16 cellular contexts compared by ENCODE assay signal in the genomic region with DNA sequence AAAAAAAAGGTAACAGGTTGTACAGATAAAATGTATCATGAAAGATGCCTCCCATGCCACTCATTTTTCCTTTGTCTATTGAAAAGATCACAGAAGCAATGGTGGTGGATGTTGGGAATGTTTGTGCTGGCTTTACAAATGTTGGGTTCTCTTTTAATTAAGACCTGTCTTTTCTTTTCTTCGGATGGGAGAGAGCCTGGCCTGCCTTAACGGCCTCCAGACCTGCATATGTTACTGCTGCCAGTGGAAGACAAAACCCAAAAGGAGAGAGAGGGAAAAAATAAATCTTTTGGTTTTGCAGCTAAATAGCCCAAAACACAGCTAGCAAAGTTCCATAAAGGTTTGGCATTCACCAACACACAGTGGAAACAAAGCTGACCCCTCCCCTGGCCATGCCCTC. TPM values are rescaled to one million over a fixed set of nuclear protein-coding genes. Genes with fewer than 3 reads are reported as not detected.
DNase-seq lines count a peak whose midpoint lies in the region; ATAC-seq, FAIRE-seq and TF ChIP-seq lines count a peak whose summit lies in the region.
"Had no signal": no experiment of that assay in that cellular context is flagged by ENCODE, and none has a peak within 500 bp of the region (broad histone marks: within the 10 kb centered on the region; RNA-seq: fewer than 3 reads in every experiment).

No MANE protein-coding gene starts in this region.

- no peak overlapping the region for H3K27ac ChIP-seq in GM23338 (ENCODE audit: low read depth)
- no peak overlapping the region for H3K27ac ChIP-seq in H1 (ENCODE audit: low read depth, low read length)
- peak overlapping the region; percentile 80 for H3K27ac ChIP-seq in neural progenitor cell
- H3K27ac ChIP-seq: A549, C4-2B, HL-60 had no signal

- H2BK5ac ChIP-seq in H1 (ENCODE audit: low read depth, low read length), result peak overlapping the region; percentile 28; the same call in 1 of the 2 replicates

- H3F3A ChIP-seq in GM23338 (replicated peaks; ENCODE audit: low read depth) (no peaks in the 10 kb centered on the region; the same call in 1 of the 2 replicates), neural progenitor cell (ENCODE audit: low read depth) (peaks cover 46% of the 10 kb centered on the region)

- H3K27me3 ChIP-seq in GM23338 (ENCODE audit: insufficient read depth), result no peaks in the 10 kb centered on the region
- no peaks in the 10 kb centered on the region for H3K27me3 ChIP-seq in H1 (replicated peaks in 1 of 4; ENCODE audit: control insufficient read depth in 3 of 4, extremely low read depth in 1 of 4, insufficient read depth in 3 of 4, low read length in 3 of 4)
- H3K27me3 ChIP-seq in neural progenitor cell, result no peaks in the 10 kb centered on the region
- H3K27me3 ChIP-seq: BE2C had no signal

- H3K4me1 ChIP-seq in GM23338 (ENCODE audit: insufficient read depth) (peaks cover 24% of the 10 kb centered on the region), H1 (replicated peaks in 1 of 4; ENCODE audit: control insufficient read depth in 3 of 4, insufficient read depth in 4 of 4, low read length in 3 of 4) (peaks cover 2 to 11% (median 10%) of the 10 kb centered on the region in 4 experiments; a peak in 3 of 7 replicates), neural progenitor cell (peaks cover 35% of the 10 kb centered on the region)
- H3K4me1 ChIP-seq: A549 had no signal

- POLR2A ChIA-PET in H1 (lab: Charles Lee; ENCODE audit: partially characterized antibody), result interaction anchor here (6.0 kb wide), 1 partner anchor 11 kb away, joined by 46 read pairs; no protein-coding TSS in a partner anchor

- H4K20me1 ChIP-seq in GM23338 (replicated peaks; ENCODE audit: insufficient read depth) (no peaks in the 10 kb centered on the region), H1 (replicated peaks in 1 of 2; ENCODE audit: control insufficient read depth in 1 of 2, insufficient read depth in 2 of 2, low read length in 2 of 2) (no peaks in the 10 kb centered on the region), neural progenitor cell (ENCODE audit: low read depth) (no peaks in the 10 kb centered on the region)

- H3K36me3 Mint-ChIP-seq in GM23338 (ENCODE audit: low read depth) (no peaks in the 10 kb centered on the region), neural progenitor cell (no peaks in the 10 kb centered on the region)
- H3K36me3 Mint-ChIP-seq: CD4-positive, alpha-beta memory T cell had no signal

- in situ Hi-C loops in G401 (cut with HindIII; ENCODE audit: low sequenced_read_pairs), result no loop called here

- no peak overlapping the region for H2BK12ac ChIP-seq in H1 (ENCODE audit: low read depth, low read length)

- H3K9me3 ChIP-seq in H1 (ENCODE audit: insufficient read depth in 2 of 2, low read depth in 1 of 2, low read length in 1 of 2) (no peaks in the 10 kb centered on the region), neural progenitor cell (ENCODE audit: low read depth) (no peaks in the 10 kb centered on the region)
- H3K9me3 ChIP-seq: A549, BE2C had no signal

- H2AK5ac ChIP-seq in H1 (ENCODE audit: low read depth, low read length), result no peak overlapping the region

- H3K4ac ChIP-seq in H1 (replicated peaks; ENCODE audit: insufficient read length, low read depth, low read length), result no peak overlapping the region

- no peak overlapping the region; the same call in 1 of the 2 replicates for H2BK20ac ChIP-seq in H1 (ENCODE audit: low read length)

- H3K79me2 ChIP-seq in GM23338 (replicated peaks; ENCODE audit: insufficient read depth), result no peaks in the 10 kb centered on the region
- no peaks in the 10 kb centered on the region for H3K79me2 ChIP-seq in H1 (ENCODE audit: control insufficient read depth in 1 of 2, insufficient read depth in 2 of 2, low read length in 2 of 2)
- H3K79me2 ChIP-seq in neural progenitor cell (ENCODE audit: low read depth), result peaks cover 5% of the 10 kb centered on the region

- no peak overlapping the region for H4K8ac ChIP-seq in H1 (ENCODE audit: extremely low read depth, insufficient read depth, low read length)

- WGBS in H1 (ENCODE audit: extremely low coverage in 1 of 2, insufficient coverage in 1 of 2, insufficient read length in 1 of 2, insufficient replicate concordance in 2 of 2, low coverage in 1 of 2, low lambda C conversion rate in 2 of 2, missing lambda C conversion rate in 1 of 2), 2 experiments, result 93% methylated on average over 2 of the region's 2 CpGs; no CpG with 5 or more reads in 1 of the 2 experiments

- TF ChIP-seq RAD21 in H1 (IDR thresholded peaks at IDR 0.05 in 1 of 2, conservative IDR thresholded peaks at IDR 0.05 in 1 of 2; ENCODE audit: low read depth in 2 of 2, low read length in 2 of 2), result no peak

- no peaks in the 10 kb centered on the region; the same call in 1 of the 2 replicates for H3K23me2 ChIP-seq in H1 (ENCODE audit: low read depth, low read length)

- H2AFZ ChIP-seq in GM23338 (no peak overlapping the region), H1 (ENCODE audit: low read length) (no peak overlapping the region), neural progenitor cell (replicated peaks) (no peak overlapping the region)

- H3K4me3 ChIP-seq in GM23338 (no peak overlapping the region), H1 (ENCODE audit: extremely low read depth in 1 of 4, insufficient read depth in 2 of 4, low read depth in 3 of 4, low read length in 4 of 4) (no peak overlapping the region), neural progenitor cell (no peak overlapping the region)
- H3K4me3 ChIP-seq: A549, K562 had no signal

- no peak overlapping the region for H3K9ac ChIP-seq in H1 (replicated peaks in 1 of 4; ENCODE audit: extremely low read depth in 1 of 4, low read depth in 3 of 4, low read length in 3 of 4)
- no peak overlapping the region for H3K9ac ChIP-seq in neural progenitor cell

- H2BK15ac ChIP-seq in H1 (ENCODE audit: low read length), result no peak overlapping the region

- H3K56ac ChIP-seq in H1 (replicated peaks; ENCODE audit: insufficient read length, low read depth, low read length), result no peak overlapping the region

- H3K27me3 Mint-ChIP-seq in GM23338 (ENCODE audit: insufficient read depth, low read depth, poor library complexity) (peaks cover 8% of the 10 kb centered on the region), neural progenitor cell (ENCODE audit: insufficient read depth, low read depth) (peaks cover 5% of the 10 kb centered on the region)

- no peak overlapping the region for H3K14ac ChIP-seq in H1 (ENCODE audit: insufficient read length)

- H4K91ac ChIP-seq in H1 (replicated peaks; ENCODE audit: insufficient read length, low read length), result no peak overlapping the region

- H3K27ac Mint-ChIP-seq in GM23338, result no peak overlapping the region; the same call in 1 of the 2 replicates
- peak overlapping the region; percentile 77 for H3K27ac Mint-ChIP-seq in neural progenitor cell
- H3K27ac Mint-ChIP-seq: CD4-positive, alpha-beta memory T cell had no signal

- H2BK120ac ChIP-seq in H1 (replicated peaks; ENCODE audit: low read depth, low read length), result no peak overlapping the region

- ATAC-seq in GM23338 (no peak), HG02759 (IDR thresholded peaks at IDR 0.05; ENCODE audit: unreplicated experiment) (no peak)
- ATAC-seq: A549, K562 had no signal

- H3K4me3 Mint-ChIP-seq in GM23338 (no peak overlapping the region), neural progenitor cell (peak overlapping the region; percentile 33)
- H3K4me3 Mint-ChIP-seq: CD4-positive, alpha-beta memory T cell; H9 had no signal

- peaks cover 4% of the 10 kb centered on the region; the same call in 1 of the 2 replicates for H3K79me1 ChIP-seq in H1 (ENCODE audit: low read depth, low read length)

- H3K23ac ChIP-seq in H1 (ENCODE audit: insufficient read length), result no peak overlapping the region

- H3K4me1 Mint-ChIP-seq in GM23338, result peaks cover 37% of the 10 kb centered on the region
- H3K4me1 Mint-ChIP-seq in neural progenitor cell, result peaks cover 41% of the 10 kb centered on the region
- H3K4me1 Mint-ChIP-seq: CD4-positive, alpha-beta memory T cell had no signal

- no peak overlapping the region for H4K5ac ChIP-seq in H1 (ENCODE audit: insufficient read length, low read depth, low read length)

- TF ChIP-seq EP300 in H1 (IDR thresholded peaks at IDR 0.05; ENCODE audit: borderline replicate concordance in 1 of 2, low read depth in 2 of 2, low read length in 2 of 2), result no peak

- H3K36me3 ChIP-seq in GM23338 (ENCODE audit: insufficient read depth) (no peaks in the 10 kb centered on the region; the same call in 1 of the 2 replicates), H1 (ENCODE audit: control insufficient read depth in 2 of 4, insufficient read depth in 4 of 4, low read length in 3 of 4) (peaks cover 0 to 29% (median 0%) of the 10 kb centered on the region in 4 experiments; a peak in 2 of 8 replicates), neural progenitor cell (no peaks in the 10 kb centered on the region)
- H3K36me3 ChIP-seq: BE2C had no signal

- no peak for FAIRE-seq in H1 (lab: Jason Lieb, UNC)
- FAIRE-seq: A549, K562 had no signal

- no peak overlapping the region for H3K18ac ChIP-seq in H1 (ENCODE audit: extremely low read depth, low read length)

- TF ChIP-seq CTCF in GM23338 (conservative IDR thresholded peaks at IDR 0.05; ENCODE audit: low read depth in 2 of 2) (no peak), H1 (IDR thresholded peaks at IDR 0.05; ENCODE audit: control extremely low read depth in 1 of 3, insufficient read depth in 1 of 3, low read depth in 1 of 3, low read length in 3 of 3) (no peak), neural progenitor cell (IDR thresholded peaks at IDR 0.05) (no peak)

- H3K9me3 Mint-ChIP-seq in GM23338 (no peaks in the 10 kb centered on the region), neural progenitor cell (no peaks in the 10 kb centered on the region)
- H3K9me3 Mint-ChIP-seq: CD4-positive, alpha-beta memory T cell; H9 had no signal

- no peak for TF ChIP-seq POLR2A in H1 (IDR thresholded peaks at IDR 0.05; ENCODE audit: control extremely low read depth in 1 of 2, low read depth in 2 of 2, low read length in 2 of 2)

- CTCF ChIA-PET in H1 (lab: Charles Lee; ENCODE audit: partially characterized antibody), result interaction anchor here (0.9 to 1.6 kb wide), 3 partner anchors 11 to 30 kb away, joined by 3 read pairs; no protein-coding TSS in a partner anchor

- H3K4me2 ChIP-seq in GM23338, result peak overlapping the region; percentile 55; the same call in 1 of the 2 replicates
- no peak overlapping the region; a peak in 1 of 4 replicates for H3K4me2 ChIP-seq in H1 (ENCODE audit: insufficient read depth in 1 of 2, low read depth in 2 of 2, low read length in 2 of 2)
- peak overlapping the region; percentile 51 for H3K4me2 ChIP-seq in neural progenitor cell
- H3K4me2 ChIP-seq: A549 had no signal

- no peaks in the 10 kb centered on the region for H3K9me2 ChIP-seq in GM23338 (ENCODE audit: insufficient read depth)

- peak; percentile 62 for DNase-seq in G401 (ENCODE audit: low spot score)
- no peak for DNase-seq in GM23338 (ENCODE audit: low spot score)
- no peak for DNase-seq in H1 (ENCODE audit: low read depth in 1 of 2, low spot score in 2 of 2)
- DNase-seq in neural progenitor cell (ENCODE audit: low spot score), result peak; percentile 44
- no peak for DNase-seq in superior temporal gyrus (ENCODE audit: extremely low spot score)
- DNase-seq in HK-2 (ENCODE audit: unreplicated experiment), result no peak
- DNase-seq: BE2C; CD4-positive, alpha-beta memory T cell; DND-41; GF-D8; H9 had no signal

RNA-seq across cellular contexts. Expression of a gene that starts 50.5 kb away (rescaled TPM):
- total RNA-seq in G401 (2014; rRNA removed; shearing (Covaris generic)), result 17.5 and 18.5 TPM in 2 replicates
- total RNA-seq in GM23338 (2014; rRNA removed; shearing (Covaris generic)), result 404 and 435 TPM in 2 replicates
- polyA plus RNA-seq in GM23338 (2016; fragmentation: Nextera tagmentation; extraction: Ambion mirVana) (164 and 188 TPM in 2 replicates), H1 (2011; rRNA removed) (176 and 280 TPM in 2 replicates)
- total RNA-seq in H1 (2021; fragmentation: NEBNext Ultra II Directional; extraction: Animal tissue kit (Norgen Biotek cat#: 25700)), result 246 TPM in 2 replicates
- polyA plus RNA-seq in H1 (2011; cell fraction: cytosol; rRNA removed), result 156 TPM
- polyA plus RNA-seq in H1 (2011; cell fraction: nucleus; rRNA removed), result 238 TPM
- polyA plus RNA-seq in H1 (2012, experiment 1 of 2), result 145 to 162 TPM (median 157 TPM) in 4 replicates
- polyA plus RNA-seq in H1 (2012, experiment 2 of 2), result 136 TPM
- polyA plus RNA-seq in H1 (2013, experiment 1 of 2), result 295 TPM
- polyA plus RNA-seq in H1 (2013, experiment 2 of 2), result 302 TPM
- 158 and 159 TPM in 2 replicates for polyA minus RNA-seq in H1 (2011; rRNA and poly(A)+ RNA removed)
- 315 TPM for polyA minus RNA-seq in H1 (2011; cell fraction: cytosol; rRNA and poly(A)+ RNA removed)
- 207 TPM for polyA minus RNA-seq in H1 (2011; cell fraction: nucleus; rRNA and poly(A)+ RNA removed)
- total RNA-seq in neural progenitor cell (ENCODE audit: low replicate concordance), result 79.4 and 106 TPM in 2 replicates
- polyA plus RNA-seq: CD4-positive, alpha-beta memory T cell had no signal

Comparison
In these comparisons a context has a peak if more than half of its experiments do, and no peak if none do; other contexts are left out.
1. DNase-seq: peak in G401 (single experiment) and neural progenitor cell (single experiment); none in GM23338 (single experiment), H1 (0 of 2), superior temporal gyrus (single experiment) and HK-2 (single experiment).
2. H3K4me2 ChIP-seq: peak in GM23338 (single experiment) and neural progenitor cell (single experiment); none in H1 (0 of 2).